36 cellular contexts compared by ENCODE assay signal in the genomic region with DNA sequence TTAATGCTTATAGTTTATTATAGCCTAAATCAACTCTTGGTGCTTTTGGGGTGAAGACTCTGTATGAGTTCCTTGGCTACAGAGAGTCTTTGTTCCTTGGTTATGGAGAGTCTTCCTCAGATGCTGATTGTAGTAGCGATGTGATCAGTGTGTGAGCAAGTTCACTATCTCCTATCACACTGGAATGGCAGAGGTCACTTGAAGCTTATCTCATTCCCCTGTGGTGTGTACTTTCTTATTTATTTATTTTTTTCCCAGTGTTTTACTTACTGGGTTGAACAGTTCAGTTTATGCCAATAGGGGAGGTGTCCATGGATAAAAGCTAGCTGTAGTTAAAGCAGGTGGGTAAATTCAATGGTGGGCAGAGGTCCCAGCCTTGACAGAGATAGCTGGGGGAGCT. TPM values are rescaled to one million over a fixed set of nuclear protein-coding genes. Genes with fewer than 3 reads are reported as not detected.
"Had no signal": no experiment of that assay in that cellular context is flagged by ENCODE, and none has a peak within 500 bp of the region (broad histone marks: within the 10 kb centered on the region; RNA-seq: fewer than 3 reads in every experiment).

No MANE protein-coding gene starts in this region.

- DNase-seq: Karpas-422, Kasumi-1, MG63, MM.1S, MV-4-11, NCI-H1048, NCI-H1092, NCI-H1092 treated with DMSO at 0.1 percent for 48 hours, NCI-H1105, NCI-H1105 treated with DMSO at 0.1 percent for 48 hours, NCI-H1417, NCI-H1417 treated with DMSO at 0.1 percent for 48 hours, NCI-H1436, NCI-H1436 treated with DMSO at 0.1 percent for 48 hours, NCI-H146, NCI-H1694, NCI-H1694 treated with DMSO at 0.1 percent for 48 hours, NCI-H187, NCI-H187 treated with DMSO at 0.1 percent for 48 hours, NCI-H1930, NCI-H2029, NCI-H2029 treated with DMSO at 0.1 percent for 48 hours, NCI-H2081, NCI-H2081 treated with DMSO at 0.1 percent for 48 hours, NCI-H2107, NCI-H2171, NCI-H2171 treated with DMSO at 0.1 percent for 48 hours, NCI-H2227 treated with DMSO at 0.1 percent for 48 hours, NCI-H226, NCI-H345, NCI-H446, NCI-H446 treated with DMSO at 0.1 percent for 48 hours, NCI-H510A, NCI-H510A treated with DMSO at 0.1 percent for 48 hours, NCI-H524 had no signal

- H3K4me3 ChIP-seq: MG63 had no signal

- H3K27me3 ChIP-seq: MG63 had no signal

- H3K36me3 ChIP-seq: MG63 had no signal

RNA-seq across cellular contexts. Expression of gene MAB21L3, which starts 20.1 kb away (rescaled TPM):
- total RNA-seq: NCI-H460 had no signal
